Comparison of ENCODE assay signal across 9 cellular contexts in the genomic region with DNA sequence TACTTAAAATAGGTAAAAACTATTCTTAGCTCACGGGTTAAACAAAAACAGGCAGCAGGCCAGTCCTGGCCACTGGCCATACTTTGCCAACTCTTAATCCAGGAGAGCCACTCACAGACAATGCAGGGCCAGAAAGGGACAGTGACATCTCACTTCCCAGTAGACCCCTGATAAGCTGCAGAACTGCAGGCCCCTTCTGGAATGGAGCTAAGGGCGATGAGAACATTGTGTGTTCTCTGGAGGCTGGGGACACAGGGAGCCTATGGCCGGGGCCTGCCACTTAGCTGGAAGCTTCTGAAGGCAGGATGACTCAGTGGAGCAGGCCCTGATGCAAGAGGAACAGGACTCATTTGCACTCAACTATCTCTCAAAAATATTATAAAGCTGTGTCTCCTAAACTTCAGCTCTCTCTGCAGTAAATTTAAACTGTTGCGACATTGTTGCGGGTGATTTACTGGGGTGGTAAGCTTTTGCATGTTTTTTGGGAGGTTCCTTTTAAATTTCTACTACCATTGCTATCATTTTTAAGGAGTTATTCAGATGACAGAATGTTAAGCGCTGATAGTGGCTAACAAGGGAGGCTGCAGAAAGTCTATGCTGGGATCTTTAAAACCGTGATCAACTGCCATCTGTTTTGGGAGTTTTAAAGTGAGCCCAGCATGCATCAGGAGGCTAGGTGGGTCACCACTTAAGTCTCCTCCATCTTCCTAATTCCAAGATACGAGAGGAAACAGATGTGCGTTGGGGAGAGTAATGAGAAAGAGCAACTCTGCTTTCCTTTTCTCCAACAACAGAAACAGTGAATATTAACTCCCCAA. TPM values are rescaled to one million over a fixed set of nuclear protein-coding genes. Genes with fewer than 3 reads are reported as not detected.
DNase-seq lines count a peak whose midpoint lies in the region; ATAC-seq, FAIRE-seq and TF ChIP-seq lines count a peak whose summit lies in the region.
"Had no signal": no experiment of that assay in that cellular context is flagged by ENCODE, and none has a peak within 500 bp of the region (broad histone marks: within the 10 kb centered on the region; RNA-seq: fewer than 3 reads in every experiment).

No MANE protein-coding gene starts in this region.

- no peak for FAIRE-seq in GM19239 (lab: Jason Lieb, UNC)

- TF ChIP-seq POLR2A in sigmoid colon (IDR thresholded peaks at IDR 0.05) = no peak

- H3K4me1 ChIP-seq in heart right ventricle (peaks cover 2 to 37% (median 32%) of the 10 kb centered on the region in 9 donors), sigmoid colon (peaks cover 0 to 54% (median 47%) of the 10 kb centered on the region in 4 donors)

- TF ChIP-seq CTCF in WI38 (IDR thresholded peaks at IDR 0.05; ENCODE audit: low read depth, low read length) = no peak
- no peak for TF ChIP-seq CTCF in heart right ventricle (IDR thresholded peaks at IDR 0.05)
- no peak for TF ChIP-seq CTCF in sigmoid colon (IDR thresholded peaks at IDR 0.05)

- TF ChIP-seq EP300 in sigmoid colon (IDR thresholded peaks at IDR 0.05) = peak in 1 of 4 donors; percentile 70

- H3K4me3 Mint-ChIP-seq in natural killer cell treated with Interleukin-12 subunit alpha and Interleukin-12 subunit beta and Interleukin-15 and Interleukin-18, amount 100 ng/mL, for 72 hours = no peak overlapping the region

- no peaks in the 10 kb centered on the region for H3K27me3 Mint-ChIP-seq in natural killer cell treated with Interleukin-12 subunit alpha and Interleukin-12 subunit beta and Interleukin-15 and Interleukin-18, amount 100 ng/mL, for 72 hours

- peak; percentile 63 to 95 (median 88) for ATAC-seq in heart right ventricle
- no peak for ATAC-seq in natural killer cell treated with Interleukin-12 subunit alpha and Interleukin-12 subunit beta and Interleukin-15 and Interleukin-18, amount 100 ng/mL, for 72 hours

- H3K27me3 ChIP-seq in heart right ventricle (no peaks in the 10 kb centered on the region), sigmoid colon (no peaks in the 10 kb centered on the region)

- intact Hi-C loops in heart right ventricle (cut with DNase I) (loop anchor here in 1 of 10 donors (2.0 to 5.0 kb wide), 2 partner anchors 33 to 84 kb away; partner anchors contain the start of gene KATNAL1), sigmoid colon (cut with DNase I) (loop anchor here (2.0 to 5.0 kb wide), 4 partner anchors 34 to 213 kb away; partner anchors contain the start of gene KATNAL1)

- no peaks in the 10 kb centered on the region for H3K36me3 Mint-ChIP-seq in natural killer cell treated with Interleukin-12 subunit alpha and Interleukin-12 subunit beta and Interleukin-15 and Interleukin-18, amount 100 ng/mL, for 72 hours

- H3K4me3 ChIP-seq in WI38 (ENCODE audit: low read depth, low read length) = peak overlapping the region; percentile 2; the same call in 1 of the 2 replicates
- H3K4me3 ChIP-seq in heart right ventricle = no peak overlapping the region
- H3K4me3 ChIP-seq in sigmoid colon = no peak overlapping the region

- H3K27ac Mint-ChIP-seq in natural killer cell treated with Interleukin-12 subunit alpha and Interleukin-12 subunit beta and Interleukin-15 and Interleukin-18, amount 100 ng/mL, for 72 hours = no peak overlapping the region

- H3K9me3 Mint-ChIP-seq in natural killer cell treated with Interleukin-12 subunit alpha and Interleukin-12 subunit beta and Interleukin-15 and Interleukin-18, amount 100 ng/mL, for 72 hours = no peaks in the 10 kb centered on the region

- H3K9me3 ChIP-seq in heart right ventricle (no peaks in the 10 kb centered on the region), sigmoid colon (no peaks in the 10 kb centered on the region)

- DNase-seq in ELF-1 (ENCODE audit: low read depth, low spot score) (peak; percentile 23), heart right ventricle (peak; percentile 51 to 61), sigmoid colon (peak; percentile 95), SHP77 treated with DMSO at 0.1 percent for 48 hours (lab: John Stamatoyannopoulos, UW) (no peak), GM19239 (ENCODE audit: insufficient read length, low spot score) (no peak), DMS153 (lab: John Stamatoyannopoulos, UW) (no peak)
- DNase-seq in natural killer cell treated with Interleukin-12 subunit alpha and Interleukin-12 subunit beta and Interleukin-15 and Interleukin-18, amount 100 ng/mL, for 72 hours (ENCODE audit: low spot score) = no peak

- H3K4me1 Mint-ChIP-seq in natural killer cell treated with Interleukin-12 subunit alpha and Interleukin-12 subunit beta and Interleukin-15 and Interleukin-18, amount 100 ng/mL, for 72 hours (ENCODE audit: low read depth in 2 of 2) = peaks cover 4 to 5% of the 10 kb centered on the region in 2 donors

- 30 to 41% methylated on average over 9 of the region's 9 CpGs for WGBS in heart right ventricle, 2 donors
- WGBS in sigmoid colon, 2 donors = 75 to 87% methylated on average over 9 of the region's 9 CpGs

- H3K27ac ChIP-seq in heart right ventricle = peak overlapping the region; percentile 67 to 89 (median 78)
- peak overlapping the region; percentile 73 to 86 (median 80) for H3K27ac ChIP-seq in sigmoid colon
- H3K27ac ChIP-seq: VCaP had no signal

- H3K36me3 ChIP-seq in heart right ventricle = no peaks in the 10 kb centered on the region
- H3K36me3 ChIP-seq in sigmoid colon = no peaks in the 10 kb centered on the region

RNA-seq across cellular contexts. Expression of gene KATNAL1, which starts 33.2 kb away (rescaled TPM):
- total RNA-seq in heart right ventricle = 10 to 100 TPM; 36.0 to 61.9 (median 53.3) TPM
- polyA plus RNA-seq in heart right ventricle = 1 to 10 TPM; 5.1 to 5.9 TPM
- 10 to 100 TPM; 31.9 to 51.2 (median 45.5) TPM for total RNA-seq in sigmoid colon
- polyA plus RNA-seq in sigmoid colon = 1 to 10 TPM in 2 of 3 donors, under 1 TPM in 1; 0.92 to 2.8 (median 1.8) TPM
- total RNA-seq in natural killer cell treated with Interleukin-12 subunit alpha and Interleukin-12 subunit beta and Interleukin-15 and Interleukin-18, amount 100 ng/mL, for 72 hours = 10 to 100 TPM in 1 of 2 donors, 1 to 10 TPM in 1; 9.6 to 22.4 TPM

Comparison
In these comparisons a context has a peak if more than half of its experiments do, and no peak if none do; other contexts are left out.
1. DNase-seq: peak in ELF-1 (single experiment), heart right ventricle (2 of 2) and sigmoid colon (single experiment); none in SHP77 treated with DMSO at 0.1 percent for 48 hours (single experiment), GM19239 (single experiment), DMS153 (single experiment) and natural killer cell treated with Interleukin-12 subunit alpha and Interleukin-12 subunit beta and Interleukin-15 and Interleukin-18, amount 100 ng/mL, for 72 hours (single experiment).
2. ATAC-seq: peak in heart right ventricle (8 of 8); none in natural killer cell treated with Interleukin-12 subunit alpha and Interleukin-12 subunit beta and Interleukin-15 and Interleukin-18, amount 100 ng/mL, for 72 hours (0 of 2).